ENCODE assay signal across 1 cellular context in genomic region chr19:28403698-28404099, GRCh38.
TF ChIP-seq lines count a peak whose summit lies in the region.

No MANE protein-coding gene starts in this region.

TF ChIP-seq in H1, 55 proteins besides CTCF, POLR2A, EP300 and RAD21 (continued from another document):
- TF ChIP-seq USF2 (IDR thresholded peaks at IDR 0.05; ENCODE audit: low read length) (no peak), HDAC6 (IDR thresholded peaks at IDR 0.05; ENCODE audit: low read depth, low read length) (no peak), FOSL1 (IDR thresholded peaks at IDR 0.05; ENCODE audit: insufficient read depth, low read depth, low read length) (no peak), KDM1A (IDR thresholded peaks at IDR 0.05; ENCODE audit: borderline replicate concordance, low read length) (no peak), RNF2 (IDR thresholded peaks at IDR 0.05; ENCODE audit: borderline replicate concordance, low read depth, low read length, missing control alignments, poor library complexity, severe bottlenecking) (no peak), SIN3A (conservative IDR thresholded peaks at IDR 0.05 in 1 of 2, IDR thresholded peaks at IDR 0.05 in 1 of 2; ENCODE audit: low read depth in 1 of 2, low read length in 2 of 2) (no peak), MAFK (IDR thresholded peaks at IDR 0.05; ENCODE audit: low read depth, low read length) (no peak), SP4 (IDR thresholded peaks at IDR 0.05; ENCODE audit: low read length) (no peak), CHD2 (IDR thresholded peaks at IDR 0.05; ENCODE audit: low read length) (no peak)
